8 cellular contexts compared by ENCODE assay signal in the genomic region with DNA sequence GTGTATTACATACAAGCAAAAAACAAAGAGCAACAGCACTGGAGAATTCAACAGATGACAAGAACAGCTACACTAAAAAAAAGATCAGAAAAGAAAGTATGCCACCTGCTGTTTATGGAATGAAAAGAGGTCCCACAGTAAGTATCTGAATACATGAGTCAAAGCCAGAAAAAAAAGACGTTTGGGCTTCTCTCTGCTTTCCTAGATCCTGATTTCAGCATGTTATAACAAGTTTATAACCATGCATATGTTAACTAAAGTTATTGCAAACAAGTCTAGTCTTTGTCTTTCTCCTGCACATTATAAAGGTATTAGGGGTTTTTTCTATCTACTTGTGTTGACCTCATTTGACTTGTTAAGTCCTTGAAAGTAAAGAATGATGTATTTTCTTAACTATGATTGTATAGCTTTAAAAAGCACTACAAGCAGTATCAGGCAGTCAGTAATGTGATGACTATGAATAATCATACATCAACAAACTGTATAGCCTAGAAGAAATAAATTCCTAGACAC.
A peak's percentile ranks its signal among the peaks of the same experiment; 100 is the strongest.
DNase-seq lines count a peak whose midpoint lies in the region; ATAC-seq, FAIRE-seq and TF ChIP-seq lines count a peak whose summit lies in the region.

No MANE protein-coding gene starts in this region.

- ATAC-seq in GM19324 (IDR thresholded peaks at IDR 0.05; ENCODE audit: low FRiP score, unreplicated experiment), result peak; percentile 72
- ATAC-seq in HG03442 (IDR thresholded peaks at IDR 0.05; ENCODE audit: unreplicated experiment), result peak; percentile 89
- peak; percentile 72 for ATAC-seq in esophagus mucosa
- ATAC-seq in pancreas, result peak in 2 of 4 donors; percentile 61 to 70
- ATAC-seq in GM21737 (IDR thresholded peaks at IDR 0.05; ENCODE audit: unreplicated experiment), result no peak

- intact Hi-C loops in pancreas (cut with DNase I), result no loop called here

- peak; percentile 92 for FAIRE-seq in pancreas (lab: Jason Lieb, UNC)

- peak in 1 of 4 donors; percentile 13 for TF ChIP-seq CTCF in pancreas (IDR thresholded peaks at IDR 0.05)

- H3K4me3 ChIP-seq in pancreas, result no peak overlapping the region

- no peaks in the 10 kb centered on the region for H3K36me3 ChIP-seq in pancreas

- peak; percentile 95 for DNase-seq in DMS114 treated with DMSO at 0.1 percent for 48 hours (lab: John Stamatoyannopoulos, UW; ENCODE audit: unreplicated experiment)
- peak; percentile 19 for DNase-seq in RPMI8226
- DNase-seq in pancreas, result no peak
- no peak for DNase-seq in activated CD4-positive, alpha-beta T cell treated with anti-CD3 and anti-CD28 coated beads for 48 hours

- no peaks in the 10 kb centered on the region for H3K27me3 ChIP-seq in pancreas

- H3K4me1 ChIP-seq in pancreas, result peaks cover 0 to 4% (median 0%) of the 10 kb centered on the region in 3 donors

- H3K27ac ChIP-seq in pancreas, result no peak overlapping the region

- 1 to 6% methylated on average over 1 of the region's 1 CpG for WGBS in pancreas, 2 donors

- no peaks in the 10 kb centered on the region for H3K9me3 ChIP-seq in pancreas

Comparison
In these comparisons a context has a peak if more than half of its experiments do, and no peak if none do; other contexts are left out.
1. DNase-seq: peak in DMS114 treated with DMSO at 0.1 percent for 48 hours (single experiment) and RPMI8226 (single experiment); none in pancreas (0 of 6) and activated CD4-positive, alpha-beta T cell treated with anti-CD3 and anti-CD28 coated beads for 48 hours (single experiment).